Comparison of ENCODE assay signal across 29 cellular contexts in genomic region chr6:69884231-69884630, GRCh38. TPM values are rescaled to one million over a fixed set of nuclear protein-coding genes. Genes with fewer than 3 reads are reported as not detected.
"Had no signal": no experiment of that assay in that cellular context is flagged by ENCODE, and none has a peak within 500 bp of the region (broad histone marks: within the 10 kb centered on the region; RNA-seq: fewer than 3 reads in every experiment).

No MANE protein-coding gene starts in this region.

- H3K27me3 Mint-ChIP-seq: dendritic cell treated with granulocyte-macrophage colony-stimulating factor and Interleukin-4, amounts not matched to agents 40 ng/mL and 50 ng/mL, for 4 days had no signal

- H3K4me3 ChIP-seq: coronary artery, dorsolateral prefrontal cortex had no signal

- DNase-seq: activated CD4-positive, alpha-beta T cell treated with anti-CD3 and anti-CD28 coated beads for 48 hours; activated CD4-positive, alpha-beta T cell treated with anti-CD3 and anti-CD28 coated beads, Interleukin-2, amount 50 U/mL, for 1 hour; activated CD4-positive, alpha-beta T cell treated with anti-CD3 and anti-CD28 coated beads, Interleukin-2, amount 50 U/mL, for 48 hours; activated CD8-positive, alpha-beta memory T cell treated with anti-CD3 and anti-CD28 coated beads, Interleukin-2, amount 10 ng/mL, durations not matched to agents 7 days and 5 days; activated CD8-positive, alpha-beta memory T cell treated with anti-CD3 and anti-CD28 coated beads, Interleukin-2, amount 50 U/mL, for 4 hours; activated CD8-positive, alpha-beta T cell treated with anti-CD3 and anti-CD28 coated beads for 36 hours; activated effector memory CD4-positive, alpha-beta T cell treated with anti-CD3 and anti-CD28 coated beads, Interleukin-2, amount 50 U/mL, for 16 hours; activated naive CD4-positive, alpha-beta T cell treated with anti-CD3 and anti-CD28 coated beads for 36 hours; activated naive CD8-positive, alpha-beta T cell treated with anti-CD3 and anti-CD28 coated beads, Interleukin-2, amount 10 ng/mL, durations not matched to agents 7 days and 5 days; activated T-cell treated with anti-CD3 and anti-CD28 coated beads, Interleukin-2, amount 50 U/mL, for 1 hour; activated T-cell treated with anti-CD3 and anti-CD28 coated beads, Interleukin-2, amount 50 U/mL, for 48 hours; amniotic stem cell; anterior cingulate cortex; brain microvascular endothelial cell; dorsolateral prefrontal cortex; effector memory CD4-positive, alpha-beta T cell; endodermal cell; head of caudate nucleus; T-helper 2 cell had no signal

- H3K27ac Mint-ChIP-seq: activated CD8-positive, alpha-beta memory T cell treated with anti-CD3 and anti-CD28 coated beads, Interleukin-2, amount 10 ng/mL, durations not matched to agents 7 days and 5 days; activated CD8-positive, alpha-beta T cell treated with anti-CD3 and anti-CD28 coated beads for 36 hours; activated naive CD4-positive, alpha-beta T cell treated with anti-CD3 and anti-CD28 coated beads for 36 hours; activated naive CD4-positive, alpha-beta T cell treated with anti-CD3 and anti-CD28 coated beads, Interleukin-2, amount 50 U/mL, for 24 hours; activated naive CD8-positive, alpha-beta T cell treated with anti-CD3 and anti-CD28 coated beads, Interleukin-2, amount 10 ng/mL, durations not matched to agents 7 days and 5 days; activated T-helper 1 cell treated with anti-CD3 and anti-CD28 coated beads, Interleukin-12 subunit alpha, Interleukin-12 subunit beta, Interleukin-2, Interleukin-4 antibody, amounts not matched to agents 30 ng/mL and 10 ng/mL and 1 ng/mL, durations not matched to agents 14 hours and 24 hours and 36 hours; activated T-helper 2 cell treated with anti-CD3 and anti-CD28 coated beads, Interferon-gamma antibody, Interleukin-2, Interleukin-4, amounts not matched to agents 10 μg/mL and 5 μg/mL and 100 μg/mL, durations not matched to agents 14 hours and 24 hours and 36 hours; dendritic cell treated with granulocyte-macrophage colony-stimulating factor and Interleukin-4, amounts not matched to agents 40 ng/mL and 50 ng/mL, for 4 days had no signal

- H3K27me3 ChIP-seq: brain microvascular endothelial cell, dorsolateral prefrontal cortex had no signal

- H3K4me1 Mint-ChIP-seq: activated naive CD8-positive, alpha-beta T cell treated with anti-CD3 and anti-CD28 coated beads, Interleukin-2, amount 10 ng/mL, durations not matched to agents 7 days and 5 days; central memory CD8-positive, alpha-beta T cell had no signal

- H3K9me3 Mint-ChIP-seq: activated CD8-positive, alpha-beta T cell treated with anti-CD3 and anti-CD28 coated beads for 36 hours; activated naive CD4-positive, alpha-beta T cell treated with anti-CD3 and anti-CD28 coated beads for 36 hours; activated naive CD4-positive, alpha-beta T cell treated with anti-CD3 and anti-CD28 coated beads, Interleukin-2, amount 50 U/mL, for 24 hours; activated naive CD8-positive, alpha-beta T cell treated with anti-CD3 and anti-CD28 coated beads, Interleukin-2, amount 10 ng/mL, durations not matched to agents 7 days and 5 days; activated T-helper 1 cell treated with anti-CD3 and anti-CD28 coated beads, Interleukin-12 subunit alpha, Interleukin-12 subunit beta, Interleukin-2, Interleukin-4 antibody, amounts not matched to agents 30 ng/mL and 10 ng/mL and 1 ng/mL, durations not matched to agents 14 hours and 24 hours and 36 hours; activated T-helper 2 cell treated with anti-CD3 and anti-CD28 coated beads, Interferon-gamma antibody, Interleukin-2, Interleukin-4, amounts not matched to agents 10 μg/mL and 5 μg/mL and 100 μg/mL, durations not matched to agents 14 hours and 24 hours and 36 hours; central memory CD8-positive, alpha-beta T cell; dendritic cell treated with granulocyte-macrophage colony-stimulating factor and Interleukin-4, amounts not matched to agents 40 ng/mL and 50 ng/mL, for 4 days had no signal

- ATAC-seq: activated CD4-positive, CD25-positive, alpha-beta regulatory T cell treated with anti-CD3 and anti-CD28 coated beads, Interleukin-2, amount 50 U/mL, for 24 hours; activated CD8-positive, alpha-beta memory T cell treated with anti-CD3 and anti-CD28 coated beads, Interleukin-2, amount 10 ng/mL, durations not matched to agents 7 days and 5 days; activated CD8-positive, alpha-beta T cell treated with anti-CD3 and anti-CD28 coated beads for 36 hours; esophagus mucosa had no signal

- H3K4me3 Mint-ChIP-seq: activated CD8-positive, alpha-beta memory T cell treated with anti-CD3 and anti-CD28 coated beads, Interleukin-2, amount 10 ng/mL, durations not matched to agents 7 days and 5 days; activated CD8-positive, alpha-beta T cell treated with anti-CD3 and anti-CD28 coated beads for 36 hours; activated naive CD4-positive, alpha-beta T cell treated with anti-CD3 and anti-CD28 coated beads for 36 hours; activated naive CD4-positive, alpha-beta T cell treated with anti-CD3 and anti-CD28 coated beads, Interleukin-2, amount 50 U/mL, for 24 hours; activated naive CD8-positive, alpha-beta T cell treated with anti-CD3 and anti-CD28 coated beads, Interleukin-2, amount 10 ng/mL, durations not matched to agents 7 days and 5 days; activated T-helper 1 cell treated with anti-CD3 and anti-CD28 coated beads, Interleukin-12 subunit alpha, Interleukin-12 subunit beta, Interleukin-2, Interleukin-4 antibody, amounts not matched to agents 30 ng/mL and 10 ng/mL and 1 ng/mL, durations not matched to agents 14 hours and 24 hours and 36 hours; central memory CD8-positive, alpha-beta T cell; dendritic cell treated with granulocyte-macrophage colony-stimulating factor and Interleukin-4, amounts not matched to agents 40 ng/mL and 50 ng/mL, for 4 days; endodermal cell had no signal

- H3K27ac ChIP-seq: brain microvascular endothelial cell, coronary artery, dorsolateral prefrontal cortex had no signal

- H3K36me3 ChIP-seq: brain microvascular endothelial cell had no signal

- H3K36me3 Mint-ChIP-seq: activated CD8-positive, alpha-beta memory T cell treated with anti-CD3 and anti-CD28 coated beads, Interleukin-2, amount 10 ng/mL, durations not matched to agents 7 days and 5 days; activated naive CD4-positive, alpha-beta T cell treated with anti-CD3 and anti-CD28 coated beads, Interleukin-2, amount 50 U/mL, for 24 hours; activated naive CD8-positive, alpha-beta T cell treated with anti-CD3 and anti-CD28 coated beads, Interleukin-2, amount 10 ng/mL, durations not matched to agents 7 days and 5 days had no signal

RNA-seq across cellular contexts. Expression of gene COL19A1, which starts 17.9 kb away (rescaled TPM):
- total RNA-seq: activated T-helper 1 cell treated with anti-CD3 and anti-CD28 coated beads, Interleukin-12 subunit alpha, Interleukin-12 subunit beta, Interleukin-2, Interleukin-4 antibody, amounts not matched to agents 30 ng/mL and 10 ng/mL and 1 ng/mL, durations not matched to agents 14 hours and 24 hours and 36 hours; bronchial epithelial cell; T-helper 1 cell treated with Interleukin-12 subunit alpha and Interleukin-12 subunit beta and Interleukin-4 antibody, amounts not matched to agents 30 ng/mL and 1 ng/mL, for 36 hours had no signal
